ENCODE assay signal across 13 cellular contexts in the genomic region with DNA sequence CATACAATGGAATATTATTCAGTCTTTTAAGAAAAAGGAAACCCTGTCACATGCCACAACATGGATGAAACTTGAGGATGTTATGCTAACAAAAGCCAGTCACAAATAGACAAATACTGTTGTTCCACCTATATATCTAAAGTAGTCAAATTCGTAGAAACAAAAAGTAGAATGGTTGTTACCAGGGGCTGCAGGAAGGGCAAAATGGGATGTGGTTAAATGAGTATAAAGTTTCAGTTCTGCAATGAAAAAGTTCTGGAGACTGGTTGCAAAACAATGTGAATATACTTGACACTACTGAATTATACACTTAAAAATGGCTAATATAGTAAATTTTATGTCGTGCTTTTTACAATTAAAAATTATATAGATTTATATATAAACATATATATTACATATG. TPM values are rescaled to one million over a fixed set of nuclear protein-coding genes. Genes with fewer than 3 reads are reported as not detected.
DNase-seq lines count a peak whose midpoint lies in the region; ATAC-seq, FAIRE-seq and TF ChIP-seq lines count a peak whose summit lies in the region.
"Had no signal": no experiment of that assay in that cellular context is flagged by ENCODE, and none has a peak within 500 bp of the region (broad histone marks: within the 10 kb centered on the region; RNA-seq: fewer than 3 reads in every experiment).

No MANE protein-coding gene starts in this region.

- no peaks in the 10 kb centered on the region for H3K9me3 ChIP-seq in kidney (ENCODE audit: control insufficient read depth in 1 of 2, low read length in 2 of 2)
- H3K9me3 ChIP-seq: left lung, ovary, SK-N-SH had no signal

- H3K4me1 Mint-ChIP-seq in activated CD8-positive, alpha-beta memory T cell treated with anti-CD3 and anti-CD28 coated beads, Interleukin-2, amount 10 ng/mL, durations not matched to agents 7 days and 5 days = peaks cover 3% of the 10 kb centered on the region

- H3K27ac ChIP-seq in kidney (ENCODE audit: low read depth in 2 of 2, low read length in 2 of 2) = no peak overlapping the region
- H3K27ac ChIP-seq: left lung, ovary had no signal

- no peak overlapping the region for H3K27ac Mint-ChIP-seq in activated CD8-positive, alpha-beta memory T cell treated with anti-CD3 and anti-CD28 coated beads, Interleukin-2, amount 10 ng/mL, durations not matched to agents 7 days and 5 days

- ATAC-seq in GM18870 (IDR thresholded peaks at IDR 0.05; ENCODE audit: unreplicated experiment) (peak; percentile 95), GM21786 (IDR thresholded peaks at IDR 0.05; ENCODE audit: unreplicated experiment) (peak; percentile 96), HG03280 (IDR thresholded peaks at IDR 0.05; ENCODE audit: unreplicated experiment) (peak; percentile 89)
- no peak for ATAC-seq in activated CD8-positive, alpha-beta memory T cell treated with anti-CD3 and anti-CD28 coated beads, Interleukin-2, amount 10 ng/mL, durations not matched to agents 7 days and 5 days
- ATAC-seq: left lung had no signal

- no peak overlapping the region for H3K4me3 ChIP-seq in kidney (ENCODE audit: low read length in 2 of 2)
- H3K4me3 ChIP-seq: left lung, ovary had no signal

- no peaks in the 10 kb centered on the region for H3K36me3 ChIP-seq in kidney (ENCODE audit: control insufficient read depth in 1 of 2, insufficient read depth in 2 of 2, low read length in 2 of 2)
- H3K36me3 ChIP-seq: left lung, ovary had no signal

- no peaks in the 10 kb centered on the region for H3K9me3 Mint-ChIP-seq in activated CD8-positive, alpha-beta memory T cell treated with anti-CD3 and anti-CD28 coated beads, Interleukin-2, amount 10 ng/mL, durations not matched to agents 7 days and 5 days (ENCODE audit: low read depth)

- H3K36me3 Mint-ChIP-seq in activated CD8-positive, alpha-beta memory T cell treated with anti-CD3 and anti-CD28 coated beads, Interleukin-2, amount 10 ng/mL, durations not matched to agents 7 days and 5 days = no peaks in the 10 kb centered on the region

- intact Hi-C loops in kidney (cut with DNase I) = no loop called here

- no peaks in the 10 kb centered on the region for H3K27me3 Mint-ChIP-seq in activated CD8-positive, alpha-beta memory T cell treated with anti-CD3 and anti-CD28 coated beads, Interleukin-2, amount 10 ng/mL, durations not matched to agents 7 days and 5 days

- H3K4me3 Mint-ChIP-seq in activated CD8-positive, alpha-beta memory T cell treated with anti-CD3 and anti-CD28 coated beads, Interleukin-2, amount 10 ng/mL, durations not matched to agents 7 days and 5 days = no peak overlapping the region

- FAIRE-seq in kidney (lab: Jason Lieb, UNC) = no peak
- FAIRE-seq: GM18507 had no signal

- CTCF ChIA-PET in activated CD8-positive, alpha-beta memory T cell treated with anti-CD3 and anti-CD28 coated beads, Interleukin-2, amount 10 ng/mL, durations not matched to agents 7 days and 5 days (lab: Charles Lee) = no interaction called here

- DNase-seq in SIG-M5 treated with dmso at 0.1 percent for 504 hours (lab: John Stamatoyannopoulos, UW; ENCODE audit: unreplicated experiment) = peak; percentile 82
- DNase-seq in kidney = no peak
- DNase-seq in RKO (ENCODE audit: low spot score) = no peak
- DNase-seq in NCI-H2227 (lab: John Stamatoyannopoulos, UW; ENCODE audit: unreplicated experiment) = no peak
- no peak for DNase-seq in activated CD8-positive, alpha-beta memory T cell treated with anti-CD3 and anti-CD28 coated beads, Interleukin-2, amount 10 ng/mL, durations not matched to agents 7 days and 5 days
- DNase-seq: activated CD8-positive, alpha-beta memory T cell treated with anti-CD3 and anti-CD28 coated beads, Interleukin-2, amount 50 U/mL, for 4 hours; left lung; ovary; SK-N-SH had no signal

- no peak for TF ChIP-seq CTCF in kidney (IDR thresholded peaks at IDR 0.05; ENCODE audit: borderline replicate concordance, extremely low read depth, insufficient read depth)

- H3K4me1 ChIP-seq in kidney (ENCODE audit: control insufficient read depth in 1 of 2, insufficient read depth in 1 of 2, low read depth in 1 of 2, low read length in 2 of 2) = no peaks in the 10 kb centered on the region

- H3K9ac ChIP-seq in kidney (ENCODE audit: low read length in 2 of 2) = no peak overlapping the region
- H3K9ac ChIP-seq: SK-N-SH had no signal

RNA-seq across cellular contexts. Expression of a gene that starts 12.2 kb away (rescaled TPM):
- 0.25 TPM for total RNA-seq in kidney
- polyA plus RNA-seq in kidney (ENCODE audit: insufficient read depth, low read depth, low replicate concordance) = 0.84 TPM
- total RNA-seq in activated CD8-positive, alpha-beta memory T cell treated with anti-CD3 and anti-CD28 coated beads, Interleukin-2, amount 10 ng/mL, durations not matched to agents 7 days and 5 days = not detected
- polyA plus RNA-seq: SK-N-SH had no signal
